ENCODE assay signal across 1 cellular context in genomic region chr16:53745126-53745525, GRCh38.
TF ChIP-seq lines count a peak whose summit lies in the region.

No MANE protein-coding gene starts in this region.

TF ChIP-seq in WTC11, 78 proteins besides CTCF, POLR2A, EP300 and RAD21 (continued from another document):
- TF ChIP-seq ZNF281 (CRISPR knock-in tag; IDR thresholded peaks at IDR 0.05) = no peak
- no peak for TF ChIP-seq FOXP4 (CRISPR knock-in tag; IDR thresholded peaks at IDR 0.05)
- no peak for TF ChIP-seq TCF7 (CRISPR knock-in tag; IDR thresholded peaks at IDR 0.05; ENCODE audit: low read depth)
- TF ChIP-seq EMX1 (CRISPR knock-in tag; IDR thresholded peaks at IDR 0.05) = no peak
